ENCODE assay signal across 8 cellular contexts in genomic region chr5:179734536-179735164, GRCh38. TPM values are rescaled to one million over a fixed set of nuclear protein-coding genes. Genes with fewer than 3 reads are reported as not detected.
DNase-seq lines count a peak whose midpoint lies in the region; ATAC-seq and TF ChIP-seq lines count a peak whose summit lies in the region.

No MANE protein-coding gene starts in this region.

- no peaks in the 10 kb centered on the region for H3K9me3 ChIP-seq in SJSA1 (replicated peaks)
- H3K9me3 ChIP-seq in esophagus muscularis mucosa: no peaks in the 10 kb centered on the region

- 72% methylated on average over 12 of the region's 12 CpGs for WGBS in esophagus muscularis mucosa

- no peak for ATAC-seq in GM21576 (IDR thresholded peaks at IDR 0.05; ENCODE audit: unreplicated experiment)
- ATAC-seq in sciatic nerve: no peak

- H3K36me3 ChIP-seq in GM06990 (ENCODE audit: control insufficient read depth, insufficient read depth, low read length): no peaks in the 10 kb centered on the region
- H3K36me3 ChIP-seq in SJSA1: peaks cover 70% of the 10 kb centered on the region
- peaks cover 0 to 31% (median 11%) of the 10 kb centered on the region in 4 donors for H3K36me3 ChIP-seq in esophagus muscularis mucosa
- H3K36me3 ChIP-seq in rectal smooth muscle tissue (ENCODE audit: control insufficient read depth, insufficient read depth, low read length): no peaks in the 10 kb centered on the region

- no peak overlapping the region for H3K9ac ChIP-seq in rectal smooth muscle tissue (ENCODE audit: low read length)

- intact Hi-C loops in esophagus muscularis mucosa (cut with DNase I) (loop anchor here (5.0 kb wide), 1 partner anchor 37 kb away; the partner anchor contains the start of gene CANX), sciatic nerve (cut with DNase I) (no loop called here)

- no peak for TF ChIP-seq EP300 in esophagus muscularis mucosa (IDR thresholded peaks at IDR 0.05)

- H3K4me1 ChIP-seq in SJSA1 (replicated peaks): peaks cover 16% of the 10 kb centered on the region
- peaks cover 50 to 73% (median 71%) of the 10 kb centered on the region in 4 donors for H3K4me1 ChIP-seq in esophagus muscularis mucosa
- peaks cover 13% of the 10 kb centered on the region for H3K4me1 ChIP-seq in rectal smooth muscle tissue (ENCODE audit: control insufficient read depth, insufficient read depth, low read length)

- DNase-seq in GM06990 (ENCODE audit: extremely low read depth, insufficient read length) (no peak), SJSA1 (ENCODE audit: low read depth in 1 of 2, low spot score in 2 of 2) (no peak), esophagus muscularis mucosa (ENCODE audit: extremely low spot score) (no peak), sciatic nerve (ENCODE audit: low spot score) (no peak), HK-2 (ENCODE audit: unreplicated experiment) (no peak), foreskin melanocyte (no peak)

- TF ChIP-seq CTCF in GM06990 (IDR thresholded peaks at IDR 0.05; ENCODE audit: insufficient read depth, low read length, poor library complexity, severe bottlenecking) (no peak), esophagus muscularis mucosa (IDR thresholded peaks at IDR 0.05) (no peak)

- H3K27me3 ChIP-seq in GM06990 (replicated peaks; ENCODE audit: control insufficient read depth, insufficient read depth, low read length) (no peaks in the 10 kb centered on the region), SJSA1 (replicated peaks) (no peaks in the 10 kb centered on the region), esophagus muscularis mucosa (no peaks in the 10 kb centered on the region), rectal smooth muscle tissue (ENCODE audit: control insufficient read depth, insufficient read depth, low read length) (no peaks in the 10 kb centered on the region)

- no peak for TF ChIP-seq POLR2A in esophagus muscularis mucosa (IDR thresholded peaks at IDR 0.05; ENCODE audit: low read depth)

- H3K4me3 ChIP-seq in GM06990 (replicated peaks; ENCODE audit: low read depth, low read length) (peak overlapping the region; percentile 76), SJSA1 (peak overlapping the region; percentile 86), esophagus muscularis mucosa (peak overlapping the region; percentile 91 to 100 (median 96)), rectal smooth muscle tissue (ENCODE audit: low read length) (peak overlapping the region; percentile 86)

- H3K27ac ChIP-seq in SJSA1 (no peak overlapping the region), esophagus muscularis mucosa (replicated peaks in 1 of 4) (peak overlapping the region; percentile 18 to 100 (median 98)), rectal smooth muscle tissue (ENCODE audit: low read depth, low read length) (peak overlapping the region; percentile 25)

RNA-seq across cellular contexts. Expression of gene MAML1, which starts 2.0 kb away (rescaled TPM):
- total RNA-seq in SJSA1 (2014; rRNA removed; shearing (Covaris generic)): 13.7 and 18.0 TPM in 2 replicates
- 10 to 100 TPM; 21.4 to 60.9 (median 36.4) TPM for total RNA-seq in esophagus muscularis mucosa
- total RNA-seq in sciatic nerve: 32.5 TPM

RNA-seq across cellular contexts. Expression of gene CANX, which starts 35.9 kb away (rescaled TPM):
- 813 and 826 TPM in 2 replicates for total RNA-seq in SJSA1 (2014; rRNA removed; shearing (Covaris generic))
- total RNA-seq in esophagus muscularis mucosa (100 to 1,000 TPM; 230 to 403 (median 321) TPM), sciatic nerve (542 TPM)

RNA-seq across cellular contexts. Expression of gene CBY3, which starts 53.8 kb away (rescaled TPM):
- not detected in 2 replicates for total RNA-seq in SJSA1 (2014; rRNA removed; shearing (Covaris generic))
- total RNA-seq in esophagus muscularis mucosa (not detected), sciatic nerve (not detected)

RNA-seq across cellular contexts. Expression of gene LTC4S, which starts 59.1 kb away (rescaled TPM):
- total RNA-seq in SJSA1 (2014; rRNA removed; shearing (Covaris generic)): 0.68 TPM in 1 of 2 replicates, not detected in the other
- total RNA-seq in esophagus muscularis mucosa (10 to 100 TPM in 3 of 4 donors, 1 to 10 TPM in 1; 7.9 to 15.2 (median 12.8) TPM), sciatic nerve (21.7 TPM)
